Comparison of ENCODE assay signal across 1 cellular context in the genomic region with DNA sequence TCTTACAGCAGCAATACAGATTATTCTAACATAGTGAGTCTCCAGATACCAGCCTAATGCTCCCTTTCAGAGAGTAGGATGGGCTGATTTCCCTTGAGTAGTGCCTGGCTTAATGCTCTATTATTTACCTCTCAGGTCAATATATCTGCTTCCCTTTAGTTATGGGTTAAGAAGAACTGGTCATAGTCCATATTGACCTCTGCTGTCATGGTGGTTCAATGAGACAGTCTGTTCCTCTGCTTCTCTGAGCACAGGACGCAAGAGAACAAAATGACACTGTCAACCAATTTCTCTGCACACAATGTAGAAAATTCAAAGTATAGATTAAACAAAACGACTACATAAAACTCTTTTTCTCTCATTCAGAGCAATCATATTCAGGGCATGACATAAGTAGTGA.
A peak's percentile ranks its signal among the peaks of the same experiment; 100 is the strongest.
TF ChIP-seq lines count a peak whose summit lies in the region.

No MANE protein-coding gene starts in this region.

TF ChIP-seq in HepG2, 621 proteins besides CTCF, POLR2A, EP300 and RAD21:
- no peak for TF ChIP-seq ZNF44 (CRISPR knock-in tag; IDR thresholded peaks at IDR 0.05)
- 0 out of 2 replicates have a peak, but pooled peaks have one; percentile 18 for TF ChIP-seq NR2F6 (IDR thresholded peaks at IDR 0.05)
- TF ChIP-seq NR2F6 (CRISPR knock-in tag; IDR thresholded peaks at IDR 0.05) = no peak
- TF ChIP-seq, protein P1, sequence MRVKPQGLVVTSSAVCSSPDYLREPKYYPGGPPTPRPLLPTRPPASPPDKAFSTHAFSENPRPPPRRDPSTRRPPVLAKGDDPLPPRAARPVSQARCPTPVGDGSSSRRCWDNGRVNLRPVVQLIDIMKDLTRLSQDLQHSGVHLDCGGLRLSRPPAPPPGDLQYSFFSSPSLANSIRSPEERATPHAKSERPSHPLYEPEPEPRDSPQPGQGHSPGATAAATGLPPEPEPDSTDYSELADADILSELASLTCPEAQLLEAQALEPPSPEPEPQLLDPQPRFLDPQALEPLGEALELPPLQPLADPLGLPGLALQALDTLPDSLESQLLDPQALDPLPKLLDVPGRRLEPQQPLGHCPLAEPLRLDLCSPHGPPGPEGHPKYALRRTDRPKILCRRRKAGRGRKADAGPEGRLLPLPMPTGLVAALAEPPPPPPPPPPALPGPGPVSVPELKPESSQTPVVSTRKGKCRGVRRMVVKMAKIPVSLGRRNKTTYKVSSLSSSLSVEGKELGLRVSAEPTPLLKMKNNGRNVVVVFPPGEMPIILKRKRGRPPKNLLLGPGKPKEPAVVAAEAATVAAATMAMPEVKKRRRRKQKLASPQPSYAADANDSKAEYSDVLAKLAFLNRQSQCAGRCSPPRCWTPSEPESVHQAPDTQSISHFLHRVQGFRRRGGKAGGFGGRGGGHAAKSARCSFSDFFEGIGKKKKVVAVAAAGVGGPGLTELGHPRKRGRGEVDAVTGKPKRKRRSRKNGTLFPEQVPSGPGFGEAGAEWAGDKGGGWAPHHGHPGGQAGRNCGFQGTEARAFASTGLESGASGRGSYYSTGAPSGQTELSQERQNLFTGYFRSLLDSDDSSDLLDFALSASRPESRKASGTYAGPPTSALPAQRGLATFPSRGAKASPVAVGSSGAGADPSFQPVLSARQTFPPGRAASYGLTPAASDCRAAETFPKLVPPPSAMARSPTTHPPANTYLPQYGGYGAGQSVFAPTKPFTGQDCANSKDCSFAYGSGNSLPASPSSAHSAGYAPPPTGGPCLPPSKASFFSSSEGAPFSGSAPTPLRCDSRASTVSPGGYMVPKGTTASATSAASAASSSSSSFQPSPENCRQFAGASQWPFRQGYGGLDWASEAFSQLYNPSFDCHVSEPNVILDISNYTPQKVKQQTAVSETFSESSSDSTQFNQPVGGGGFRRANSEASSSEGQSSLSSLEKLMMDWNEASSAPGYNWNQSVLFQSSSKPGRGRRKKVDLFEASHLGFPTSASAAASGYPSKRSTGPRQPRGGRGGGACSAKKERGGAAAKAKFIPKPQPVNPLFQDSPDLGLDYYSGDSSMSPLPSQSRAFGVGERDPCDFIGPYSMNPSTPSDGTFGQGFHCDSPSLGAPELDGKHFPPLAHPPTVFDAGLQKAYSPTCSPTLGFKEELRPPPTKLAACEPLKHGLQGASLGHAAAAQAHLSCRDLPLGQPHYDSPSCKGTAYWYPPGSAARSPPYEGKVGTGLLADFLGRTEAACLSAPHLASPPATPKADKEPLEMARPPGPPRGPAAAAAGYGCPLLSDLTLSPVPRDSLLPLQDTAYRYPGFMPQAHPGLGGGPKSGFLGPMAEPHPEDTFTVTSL (CRISPR knock-in tag; IDR thresholded peaks at IDR 0.05; ENCODE audit: borderline replicate concordance) = peak; percentile 55; the same call in 1 of the 2 replicates
- TF ChIP-seq ZNF652 (CRISPR knock-in tag; IDR thresholded peaks at IDR 0.05; ENCODE audit: borderline replicate concordance, low read depth) = peak; percentile 40; the same call in 1 of the 2 replicates
- 0 out of 2 replicates have a peak, but pooled peaks have one; percentile 17 for TF ChIP-seq GATAD2A (CRISPR knock-in tag; IDR thresholded peaks at IDR 0.05)
- no peak for TF ChIP-seq TEAD3 (CRISPR knock-in tag; optimal IDR thresholded peaks at IDR 0.05; ENCODE audit: borderline replicate concordance)
- TF ChIP-seq HNF4A (CRISPR knock-in tag; IDR thresholded peaks at IDR 0.05) = peak; percentile 56
- TF ChIP-seq ZNF773 (CRISPR knock-in tag; IDR thresholded peaks at IDR 0.05; ENCODE audit: borderline replicate concordance) = no peak
- 0 out of 2 replicates have a peak, but pooled peaks have one; percentile 10 for TF ChIP-seq FOXA3 (CRISPR knock-in tag; IDR thresholded peaks at IDR 0.05)
- TF ChIP-seq SOX6 (IDR thresholded peaks at IDR 0.05) = no peak
- TF ChIP-seq SOX6 (CRISPR knock-in tag; IDR thresholded peaks at IDR 0.05) = peak; percentile 26; the same call in 1 of the 2 replicates
- TF ChIP-seq, protein P2, sequence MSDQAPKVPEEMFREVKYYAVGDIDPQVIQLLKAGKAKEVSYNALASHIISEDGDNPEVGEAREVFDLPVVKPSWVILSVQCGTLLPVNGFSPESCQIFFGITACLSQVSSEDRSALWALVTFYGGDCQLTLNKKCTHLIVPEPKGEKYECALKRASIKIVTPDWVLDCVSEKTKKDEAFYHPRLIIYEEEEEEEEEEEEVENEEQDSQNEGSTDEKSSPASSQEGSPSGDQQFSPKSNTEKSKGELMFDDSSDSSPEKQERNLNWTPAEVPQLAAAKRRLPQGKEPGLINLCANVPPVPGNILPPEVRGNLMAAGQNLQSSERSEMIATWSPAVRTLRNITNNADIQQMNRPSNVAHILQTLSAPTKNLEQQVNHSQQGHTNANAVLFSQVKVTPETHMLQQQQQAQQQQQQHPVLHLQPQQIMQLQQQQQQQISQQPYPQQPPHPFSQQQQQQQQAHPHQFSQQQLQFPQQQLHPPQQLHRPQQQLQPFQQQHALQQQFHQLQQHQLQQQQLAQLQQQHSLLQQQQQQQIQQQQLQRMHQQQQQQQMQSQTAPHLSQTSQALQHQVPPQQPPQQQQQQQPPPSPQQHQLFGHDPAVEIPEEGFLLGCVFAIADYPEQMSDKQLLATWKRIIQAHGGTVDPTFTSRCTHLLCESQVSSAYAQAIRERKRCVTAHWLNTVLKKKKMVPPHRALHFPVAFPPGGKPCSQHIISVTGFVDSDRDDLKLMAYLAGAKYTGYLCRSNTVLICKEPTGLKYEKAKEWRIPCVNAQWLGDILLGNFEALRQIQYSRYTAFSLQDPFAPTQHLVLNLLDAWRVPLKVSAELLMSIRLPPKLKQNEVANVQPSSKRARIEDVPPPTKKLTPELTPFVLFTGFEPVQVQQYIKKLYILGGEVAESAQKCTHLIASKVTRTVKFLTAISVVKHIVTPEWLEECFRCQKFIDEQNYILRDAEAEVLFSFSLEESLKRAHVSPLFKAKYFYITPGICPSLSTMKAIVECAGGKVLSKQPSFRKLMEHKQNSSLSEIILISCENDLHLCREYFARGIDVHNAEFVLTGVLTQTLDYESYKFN (CRISPR knock-in tag; conservative IDR thresholded peaks at IDR 0.05) = peak; percentile 60
- TF ChIP-seq HNF4G (IDR thresholded peaks at IDR 0.05; ENCODE audit: borderline replicate concordance, low read depth, low read length) = 0 out of 2 replicates have a peak, but pooled peaks have one; percentile 33
- no peak for TF ChIP-seq HNF4G (CRISPR knock-in tag; IDR thresholded peaks at IDR 0.05; ENCODE audit: borderline replicate concordance, low read depth)
- no peak for TF ChIP-seq SRY (CRISPR knock-in tag; IDR thresholded peaks at IDR 0.05)
- 0 out of 2 replicates have a peak, but pooled peaks have one; percentile 23 for TF ChIP-seq ZNF317 (CRISPR knock-in tag; IDR thresholded peaks at IDR 0.05)
- TF ChIP-seq POGZ (CRISPR knock-in tag; IDR thresholded peaks at IDR 0.05) = 0 out of 2 replicates have a peak, but pooled peaks have one; percentile 55
- TF ChIP-seq SALL1 (CRISPR knock-in tag; IDR thresholded peaks at IDR 0.05) = peak; percentile 12; the same call in 1 of the 2 replicates
